10 cellular contexts compared by ENCODE assay signal in the genomic region with DNA sequence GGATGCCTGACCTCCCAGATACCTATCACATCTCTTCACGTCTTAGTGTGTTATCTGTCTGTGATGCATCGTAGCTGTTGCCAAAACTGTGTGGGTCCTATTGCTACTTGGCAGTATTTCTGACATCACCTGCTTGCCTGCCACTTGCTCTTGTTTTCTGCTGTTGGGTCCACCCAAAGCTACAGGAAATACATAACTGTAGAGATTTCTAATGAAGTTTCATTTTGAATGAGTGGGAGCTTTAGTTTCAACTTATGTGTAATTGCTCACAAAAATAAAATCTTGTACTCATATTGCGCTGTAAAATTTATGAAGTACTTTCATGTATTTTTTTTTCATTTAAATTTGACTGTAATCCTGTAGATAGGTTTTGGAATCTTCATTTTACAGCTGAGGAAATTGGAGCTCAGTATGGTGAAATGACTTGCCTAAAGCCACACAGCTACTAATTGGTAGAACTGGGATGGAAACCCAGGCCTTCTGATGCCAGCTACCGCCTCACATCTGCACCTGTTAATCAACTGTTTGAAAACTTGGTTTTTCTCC.
DNase-seq lines count a peak whose midpoint lies in the region; ATAC-seq and FAIRE-seq lines count a peak whose summit lies in the region.
"Had no signal": no experiment of that assay in that cellular context is flagged by ENCODE, and none has a peak within 500 bp of the region (broad histone marks: within the 10 kb centered on the region; RNA-seq: fewer than 3 reads in every experiment).

No MANE protein-coding gene starts in this region.

- DNase-seq in activated CD4-positive, alpha-beta T cell treated with anti-CD3 and anti-CD28 coated beads for 48 hours = peak; percentile 28
- DNase-seq in activated CD4-positive, alpha-beta T cell treated with anti-CD3 and anti-CD28 coated beads, Interleukin-2, amount 50 U/mL, for 4 hours = no peak
- peak; percentile 7 for DNase-seq in cerebellum (ENCODE audit: low spot score)
- no peak for DNase-seq in H4 (ENCODE audit: low spot score)
- no peak for DNase-seq in HTR-8/SVneo (ENCODE audit: insufficient read length, low spot score)
- DNase-seq in DMS79 treated with DMSO at 0.1 percent for 48 hours (lab: John Stamatoyannopoulos, UW) = no peak
- DNase-seq: activated CD8-positive, alpha-beta memory T cell treated with anti-CD3 and anti-CD28 coated beads, Interleukin-2, amount 50 U/mL, for 4 hours had no signal

- ATAC-seq in GM21447 (IDR thresholded peaks at IDR 0.05; ENCODE audit: unreplicated experiment) (peak; percentile 71), HG03159 (IDR thresholded peaks at IDR 0.05; ENCODE audit: unreplicated experiment) (peak; percentile 74)

- no peak for FAIRE-seq in HTR-8/SVneo (lab: Jason Lieb, UNC)
- FAIRE-seq: A204.1 had no signal

Comparison
In these comparisons a context has a peak if more than half of its experiments do, and no peak if none do; other contexts are left out.
1. DNase-seq: peak in activated CD4-positive, alpha-beta T cell treated with anti-CD3 and anti-CD28 coated beads for 48 hours (single experiment) and cerebellum (single experiment); none in activated CD4-positive, alpha-beta T cell treated with anti-CD3 and anti-CD28 coated beads, Interleukin-2, amount 50 U/mL, for 4 hours (0 of 2), H4 (single experiment), HTR-8/SVneo (single experiment) and DMS79 treated with DMSO at 0.1 percent for 48 hours (single experiment).